ENCODE assay signal across 8 cellular contexts in genomic region chr1:16206547-16207317, GRCh38. TPM values are rescaled to one million over a fixed set of nuclear protein-coding genes. Genes with fewer than 3 reads are reported as not detected.
DNase-seq lines count a peak whose midpoint lies in the region; ATAC-seq and TF ChIP-seq lines count a peak whose summit lies in the region.

No MANE protein-coding gene starts in this region.

- peak overlapping the region; percentile 92 for H3K27ac Mint-ChIP-seq in progenitor cell of endocrine pancreas

- peak; percentile 47 for TF ChIP-seq POLR2A in GM10847 (IDR thresholded peaks at IDR 0.05; ENCODE audit: extremely low read depth, insufficient read length)

- H3K27me3 Mint-ChIP-seq in progenitor cell of endocrine pancreas, result no peaks in the 10 kb centered on the region

- H3K4me3 Mint-ChIP-seq in progenitor cell of endocrine pancreas (ENCODE audit: low read depth), result peak overlapping the region; percentile 75

- peak overlapping the region; percentile 58 for H3K27ac ChIP-seq in adipose tissue (ENCODE audit: low read depth, low read length)
- peak overlapping the region; percentile 95 for H3K27ac ChIP-seq in left ventricle myocardium inferior (replicated peaks)

- peak; percentile 93 for DNase-seq in NCI-H1417 treated with DMSO at 0.1 percent for 48 hours (lab: John Stamatoyannopoulos, UW)
- peak; percentile 75 to 93 for DNase-seq in SW 1271 (lab: John Stamatoyannopoulos, UW)
- peak; percentile 98 for DNase-seq in left ventricle myocardium inferior
- peak; percentile 75 for DNase-seq in progenitor cell of endocrine pancreas (ENCODE audit: low spot score, unreplicated experiment)
- DNase-seq in ureter (ENCODE audit: low spot score), result peak; percentile 98

- ATAC-seq in HG02759 (IDR thresholded peaks at IDR 0.05; ENCODE audit: unreplicated experiment), result peak; percentile 77

- peaks cover 22% of the 10 kb centered on the region for H3K4me1 Mint-ChIP-seq in progenitor cell of endocrine pancreas (ENCODE audit: low read depth)

- no peaks in the 10 kb centered on the region for H3K27me3 ChIP-seq in left ventricle myocardium inferior (ENCODE audit: low read depth)

- H3K36me3 Mint-ChIP-seq in progenitor cell of endocrine pancreas (ENCODE audit: insufficient read depth), result peaks cover 20% of the 10 kb centered on the region

- no peaks in the 10 kb centered on the region for H3K9me3 ChIP-seq in left ventricle myocardium inferior (replicated peaks)

- TF ChIP-seq CTCF in left ventricle myocardium inferior (IDR thresholded peaks at IDR 0.05; ENCODE audit: borderline replicate concordance), result no peak
- TF ChIP-seq CTCF in progenitor cell of endocrine pancreas (IDR thresholded peaks at IDR 0.05; ENCODE audit: unreplicated experiment), result no peak

- peaks cover 20% of the 10 kb centered on the region for H3K4me1 ChIP-seq in left ventricle myocardium inferior

- no peaks in the 10 kb centered on the region for H3K9me3 Mint-ChIP-seq in progenitor cell of endocrine pancreas (ENCODE audit: low read depth)

- intact Hi-C loops in left ventricle myocardium inferior (cut with micrococcal nuclease), result no loop called here

- H3K36me3 ChIP-seq in left ventricle myocardium inferior, result no peaks in the 10 kb centered on the region

- 0 to 1% (median 1%) methylated on average over 69 to 87 of the region's 87 CpGs for WGBS in adipose tissue, 3 donors

- peak overlapping the region; percentile 67 for H3K4me3 ChIP-seq in left ventricle myocardium inferior

RNA-seq across cellular contexts. Expression of gene ARHGEF19, which starts 5.7 kb away (rescaled TPM):
- polyA plus RNA-seq in adipose tissue, result 1 to 10 TPM; 5.5 to 8.4 (median 6.8) TPM
- 2.2 TPM for total RNA-seq in left ventricle myocardium inferior
- 146 and 151 TPM in 2 replicates for total RNA-seq in progenitor cell of endocrine pancreas
- 24.8 TPM for total RNA-seq in ureter

RNA-seq across cellular contexts. Expression of gene CPLANE2, which starts 30.3 kb away (rescaled TPM):
- polyA plus RNA-seq in adipose tissue, result 1 to 10 TPM; 1.8 to 3.3 (median 3.2) TPM
- total RNA-seq in left ventricle myocardium inferior (9.7 TPM), progenitor cell of endocrine pancreas (14.8 and 16.5 TPM in 2 replicates), ureter (9.0 TPM)

RNA-seq across cellular contexts. Expression of gene EPHA2, which starts 50.9 kb away (rescaled TPM):
- polyA plus RNA-seq in adipose tissue, result 10 to 100 TPM in 1 of 3 donors, 1 to 10 TPM in 2; 4.1 to 20.0 (median 9.4) TPM
- total RNA-seq in left ventricle myocardium inferior (9.6 TPM), progenitor cell of endocrine pancreas (28.3 and 31.9 TPM in 2 replicates), ureter (58.9 TPM)

Comparison
In these comparisons a context has a peak if more than half of its experiments do, and no peak if none do; other contexts are left out.
1. Peak in every context shown above with its lines: DNase-seq, ATAC-seq, H3K4me3 ChIP-seq and H3K27ac ChIP-seq.